In genomic region chr9:69671291-69671903, GRCh38 we compare ENCODE assay signal across 8 cellular contexts. TPM values are rescaled to one million over a fixed set of nuclear protein-coding genes. Genes with fewer than 3 reads are reported as not detected.
A peak's percentile ranks its signal among the peaks of the same experiment; 100 is the strongest.
DNase-seq lines count a peak whose midpoint lies in the region; ATAC-seq and TF ChIP-seq lines count a peak whose summit lies in the region.

No MANE protein-coding gene starts in this region.

- ATAC-seq in stimulated activated naive B cell treated with anti-CD40 and anti-IgM and Interleukin-4, amounts not matched to agents 10 μg/mL and 1 μg/mL and 100 μg/mL, for 72 hours (replicated peaks) = peak; percentile 35 to 36

- H3K27ac Mint-ChIP-seq in T-helper 2 cell treated with Interferon-gamma antibody and Interleukin-4, amounts not matched to agents 5 μg/mL and 100 μg/mL, for 36 hours = no peak overlapping the region
- peak overlapping the region; percentile 87 to 96 (median 93) for H3K27ac Mint-ChIP-seq in brain
- H3K27ac Mint-ChIP-seq in stimulated activated naive B cell treated with anti-CD40 and anti-IgM and Interleukin-4, amounts not matched to agents 10 μg/mL and 1 μg/mL and 100 μg/mL, for 72 hours = no peak overlapping the region

- H3K36me3 Mint-ChIP-seq in T-helper 2 cell treated with Interferon-gamma antibody and Interleukin-4, amounts not matched to agents 5 μg/mL and 100 μg/mL, for 36 hours (ENCODE audit: low read depth) = no peaks in the 10 kb centered on the region
- no peaks in the 10 kb centered on the region for H3K36me3 Mint-ChIP-seq in brain
- H3K36me3 Mint-ChIP-seq in stimulated activated naive B cell treated with anti-CD40 and anti-IgM and Interleukin-4, amounts not matched to agents 10 μg/mL and 1 μg/mL and 100 μg/mL, for 72 hours = peaks cover 0 to 2% of the 10 kb centered on the region in 2 donors

- H3K4me1 Mint-ChIP-seq in T-helper 2 cell treated with Interferon-gamma antibody and Interleukin-4, amounts not matched to agents 5 μg/mL and 100 μg/mL, for 36 hours (ENCODE audit: low read depth) = peaks cover 18% of the 10 kb centered on the region
- peaks cover 17% of the 10 kb centered on the region for H3K4me1 Mint-ChIP-seq in brain
- peaks cover 5 to 16% of the 10 kb centered on the region in 2 donors for H3K4me1 Mint-ChIP-seq in stimulated activated naive B cell treated with anti-CD40 and anti-IgM and Interleukin-4, amounts not matched to agents 10 μg/mL and 1 μg/mL and 100 μg/mL, for 72 hours

- H3K4me3 Mint-ChIP-seq in T-helper 2 cell treated with Interferon-gamma antibody and Interleukin-4, amounts not matched to agents 5 μg/mL and 100 μg/mL, for 36 hours = peak overlapping the region; percentile 63
- H3K4me3 Mint-ChIP-seq in brain = peak overlapping the region in 4 of 5 experiments; percentile 88 to 94 (median 91)
- peak overlapping the region; percentile 24 to 37 for H3K4me3 Mint-ChIP-seq in stimulated activated naive B cell treated with anti-CD40 and anti-IgM and Interleukin-4, amounts not matched to agents 10 μg/mL and 1 μg/mL and 100 μg/mL, for 72 hours

- no peaks in the 10 kb centered on the region for H3K9me3 Mint-ChIP-seq in T-helper 2 cell treated with Interferon-gamma antibody and Interleukin-4, amounts not matched to agents 5 μg/mL and 100 μg/mL, for 36 hours
- H3K9me3 Mint-ChIP-seq in brain = no peaks in the 10 kb centered on the region
- no peaks in the 10 kb centered on the region for H3K9me3 Mint-ChIP-seq in stimulated activated naive B cell treated with anti-CD40 and anti-IgM and Interleukin-4, amounts not matched to agents 10 μg/mL and 1 μg/mL and 100 μg/mL, for 72 hours

- DNase-seq in T-helper 2 cell treated with Interferon-gamma antibody and Interleukin-4, amounts not matched to agents 5 μg/mL and 100 μg/mL, for 36 hours (ENCODE audit: low spot score) = no peak
- no peak for DNase-seq in T-helper 2 cell
- peak; percentile 43 for DNase-seq in left kidney (ENCODE audit: low read depth, low spot score)
- DNase-seq in stimulated activated naive B cell treated with anti-CD40 and anti-IgM and Interleukin-4, amounts not matched to agents 10 μg/mL and 1 μg/mL and 100 μg/mL, for 72 hours = no peak
- no peak for DNase-seq in retina
- no peak for DNase-seq in HuH-7.5 (ENCODE audit: low spot score)
- DNase-seq in NCI-H345 treated with DMSO at 0.1 percent for 48 hours (lab: John Stamatoyannopoulos, UW; ENCODE audit: unreplicated experiment) = no peak

- H3K27me3 Mint-ChIP-seq in T-helper 2 cell treated with Interferon-gamma antibody and Interleukin-4, amounts not matched to agents 5 μg/mL and 100 μg/mL, for 36 hours (ENCODE audit: low read depth) = peaks cover 43% of the 10 kb centered on the region
- peaks cover 9% of the 10 kb centered on the region for H3K27me3 Mint-ChIP-seq in brain
- peaks cover 32 to 37% of the 10 kb centered on the region in 2 donors for H3K27me3 Mint-ChIP-seq in stimulated activated naive B cell treated with anti-CD40 and anti-IgM and Interleukin-4, amounts not matched to agents 10 μg/mL and 1 μg/mL and 100 μg/mL, for 72 hours

- TF ChIP-seq CTCF in brain (conservative IDR thresholded peaks at IDR 0.05) = peak in 1 of 2 experiments; percentile 26

RNA-seq across cellular contexts. Expression of gene APBA1, which starts 0.8 kb away (rescaled TPM):
- polyA plus RNA-seq in brain (ENCODE audit: insufficient read depth, low read depth, low replicate concordance) = 13.5 TPM

Comparison
In these comparisons a context has a peak if more than half of its experiments do, and no peak if none do; other contexts are left out.
1. H3K27ac Mint-ChIP-seq: peak in brain (5 of 5); none in T-helper 2 cell treated with Interferon-gamma antibody and Interleukin-4, amounts not matched to agents 5 μg/mL and 100 μg/mL, for 36 hours (single experiment) and stimulated activated naive B cell treated with anti-CD40 and anti-IgM and Interleukin-4, amounts not matched to agents 10 μg/mL and 1 μg/mL and 100 μg/mL, for 72 hours (single experiment).
2. H3K4me3 Mint-ChIP-seq: peak in every context shown above with its lines; median percentile 91 in brain; 63 in T-helper 2 cell treated with Interferon-gamma antibody and Interleukin-4, amounts not matched to agents 5 μg/mL and 100 μg/mL, for 36 hours; 30 in stimulated activated naive B cell treated with anti-CD40 and anti-IgM and Interleukin-4, amounts not matched to agents 10 μg/mL and 1 μg/mL and 100 μg/mL, for 72 hours.